ENCODE assay signal across 1 cellular context in genomic region chr1:187236676-187237075, GRCh38.
TF ChIP-seq lines count a peak whose summit lies in the region.

No MANE protein-coding gene starts in this region.

TF ChIP-seq in SK-N-SH, 30 proteins besides CTCF, POLR2A, EP300 and RAD21 (continued from another document):
- TF ChIP-seq TCF12 (IDR thresholded peaks at IDR 0.05) = no peak
- TF ChIP-seq RFX5 (IDR thresholded peaks at IDR 0.05; ENCODE audit: low read length) = no peak
- no peak for TF ChIP-seq SMC3 (IDR thresholded peaks at IDR 0.05; ENCODE audit: low read depth, low read length)
- no peak for TF ChIP-seq IRF3 (IDR thresholded peaks at IDR 0.05; ENCODE audit: low read depth, low read length)
- no peak for TF ChIP-seq SIN3A (IDR thresholded peaks at IDR 0.05; ENCODE audit: borderline replicate concordance, low read depth, low read length)
- TF ChIP-seq RXRA (IDR thresholded peaks at IDR 0.05; ENCODE audit: borderline replicate concordance, low read depth) = no peak
- TF ChIP-seq MAX (IDR thresholded peaks at IDR 0.05; ENCODE audit: low read depth) = no peak
TF ChIP-seq in SK-N-SH: peak in this region for 0.
